In genomic region chr15:27449041-27449440, GRCh38 we compare ENCODE assay signal across 1 cellular context.
TF ChIP-seq lines count a peak whose summit lies in the region.

No MANE protein-coding gene starts in this region.

TF ChIP-seq in H1, 55 proteins besides CTCF, POLR2A, EP300 and RAD21 (continued from another document):
- no peak for TF ChIP-seq CBX5 (IDR thresholded peaks at IDR 0.05; ENCODE audit: low read depth, low read length)
- no peak for TF ChIP-seq PHF8 (conservative IDR thresholded peaks at IDR 0.05; ENCODE audit: low read depth, low read length)
- TF ChIP-seq CHD2 (IDR thresholded peaks at IDR 0.05; ENCODE audit: low read length) = no peak
- no peak for TF ChIP-seq RXRA (IDR thresholded peaks at IDR 0.05; ENCODE audit: insufficient read depth, low read depth, low read length)
- TF ChIP-seq BACH1 (IDR thresholded peaks at IDR 0.05; ENCODE audit: low read length) = no peak
- TF ChIP-seq TAF1 (IDR thresholded peaks at IDR 0.05; ENCODE audit: low read depth, low read length) = no peak
- TF ChIP-seq EGR1 (IDR thresholded peaks at IDR 0.05; ENCODE audit: borderline replicate concordance, low read depth, low read length) = no peak
- no peak for TF ChIP-seq NRF1 (IDR thresholded peaks at IDR 0.05; ENCODE audit: low read depth, low read length)
- no peak for TF ChIP-seq GABPA (IDR thresholded peaks at IDR 0.05; ENCODE audit: borderline replicate concordance, insufficient read depth, low read length)
- TF ChIP-seq KDM4A (IDR thresholded peaks at IDR 0.05; ENCODE audit: low read depth, low read length, severe bottlenecking) = no peak
